In genomic region chr1:9331016-9331415, GRCh38 we compare ENCODE assay signal across 18 cellular contexts.
"Had no signal": no experiment of that assay in that cellular context is flagged by ENCODE, and none has a peak within 500 bp of the region (broad histone marks: within the 10 kb centered on the region; RNA-seq: fewer than 3 reads in every experiment).

No MANE protein-coding gene starts in this region.

- H3K36me3 ChIP-seq: breast epithelium had no signal

- H3K9ac ChIP-seq: parathyroid adenoma had no signal

- H3K4me3 Mint-ChIP-seq: activated T-helper 17 cell treated with anti-CD3 and anti-CD28 coated beads, Interleukin-2, amount 50 U/mL, for 72 hours; endodermal cell; stimulated activated effector memory CD8-positive, alpha-beta T cell treated with anti-CD3 and anti-CD28 coated beads, Interleukin-12 subunit alpha, Interleukin-12 subunit beta, amount 100 ng/mL, for 72 hours had no signal

- H3K4me1 ChIP-seq: parathyroid adenoma had no signal

- H3K9me3 ChIP-seq: breast epithelium had no signal

- H3K4me3 ChIP-seq: breast epithelium had no signal

- DNase-seq: activated CD4-positive, alpha-beta T cell treated with anti-CD3 and anti-CD28 coated beads, Interleukin-2, amount 50 U/mL, for 4 hours; activated naive CD4-positive, alpha-beta T cell treated with Interleukin-2 at 50 U/mL for 16 hours; aorta; cerebellar nuclear complex; dermis blood vessel endothelial cell; endodermal cell; midbrain; naive B cell; stimulated activated CD4-positive, alpha-beta T cell treated with anti-CD3 and anti-CD28 coated beads, Interleukin-12 subunit alpha, Interleukin-12 subunit beta, amount 100 ng/mL, for 4 hours; stimulated activated CD4-positive, alpha-beta T cell treated with anti-CD3 and anti-CD28 coated beads, Interleukin-2, amount 100 ng/mL, for 24 hours; T1000 had no signal

- H3K27ac ChIP-seq: parathyroid adenoma had no signal

- H3K9me3 Mint-ChIP-seq: activated T-helper 17 cell treated with anti-CD3 and anti-CD28 coated beads, Interleukin-2, amount 50 U/mL, for 72 hours; endodermal cell; naive B cell; stimulated activated effector memory CD8-positive, alpha-beta T cell treated with anti-CD3 and anti-CD28 coated beads, Interleukin-12 subunit alpha, Interleukin-12 subunit beta, amount 100 ng/mL, for 72 hours had no signal

- H3K36me3 Mint-ChIP-seq: naive B cell; stimulated activated effector memory CD8-positive, alpha-beta T cell treated with anti-CD3 and anti-CD28 coated beads, Interleukin-12 subunit alpha, Interleukin-12 subunit beta, amount 100 ng/mL, for 72 hours had no signal

- FAIRE-seq: islet of Langerhans, urothelium cell line had no signal

- H3K27me3 Mint-ChIP-seq: activated T-helper 17 cell treated with anti-CD3 and anti-CD28 coated beads, Interleukin-2, amount 50 U/mL, for 72 hours; naive B cell had no signal

- H3K27ac Mint-ChIP-seq: activated T-helper 17 cell treated with anti-CD3 and anti-CD28 coated beads, Interleukin-2, amount 50 U/mL, for 72 hours; endodermal cell had no signal

- ATAC-seq: activated CD4-positive, CD25-positive, alpha-beta regulatory T cell treated with anti-CD3 and anti-CD28 coated beads, Interleukin-2, amount 50 U/mL, for 24 hours; activated T-helper 17 cell treated with anti-CD3 and anti-CD28 coated beads, Interleukin-2, amount 50 U/mL, for 72 hours; stimulated activated effector memory CD8-positive, alpha-beta T cell treated with anti-CD3 and anti-CD28 coated beads, Interleukin-12 subunit alpha, Interleukin-12 subunit beta, amount 100 ng/mL, for 72 hours had no signal

- H3K27me3 ChIP-seq: breast epithelium had no signal
